In genomic region chr9:133458643-133459312, GRCh38 we compare ENCODE assay signal across 9 cellular contexts. TPM values are rescaled to one million over a fixed set of nuclear protein-coding genes. Genes with fewer than 3 reads are reported as not detected.
DNase-seq lines count a peak whose midpoint lies in the region; ATAC-seq, FAIRE-seq and TF ChIP-seq lines count a peak whose summit lies in the region.
"Had no signal": no experiment of that assay in that cellular context is flagged by ENCODE, and none has a peak within 500 bp of the region (broad histone marks: within the 10 kb centered on the region; RNA-seq: fewer than 3 reads in every experiment).

No MANE protein-coding gene starts in this region.

- H3K27ac ChIP-seq in thymus (ENCODE audit: low read depth), result no peak overlapping the region

- peaks cover 5% of the 10 kb centered on the region for H3K4me1 ChIP-seq in iPS-15b (ENCODE audit: control insufficient read depth, insufficient read depth, low read length)
- H3K4me1 ChIP-seq in thymus (ENCODE audit: control insufficient read depth, insufficient read depth, low read length), result peaks cover 6% of the 10 kb centered on the region

- H3K9ac ChIP-seq in iPS-15b (ENCODE audit: low read depth, low read length), result no peak overlapping the region

- H3K27ac Mint-ChIP-seq in activated T-cell treated with anti-CD3 and anti-CD28 coated beads, Interleukin-2, amount 50 U/mL, for 24 hours, result no peak overlapping the region
- peak overlapping the region; percentile 43 for H3K27ac Mint-ChIP-seq in T-helper 17 cell

- TF ChIP-seq CTCF in D721Med (IDR thresholded peaks at IDR 0.05; ENCODE audit: insufficient read depth, missing control alignments), result no peak

- H3K36me3 ChIP-seq in iPS-15b (ENCODE audit: control insufficient read depth, insufficient read depth, low read length), result no peaks in the 10 kb centered on the region
- no peaks in the 10 kb centered on the region for H3K36me3 ChIP-seq in thymus (ENCODE audit: control insufficient read depth, insufficient read depth)

- H3K4me1 Mint-ChIP-seq in activated T-cell treated with anti-CD3 and anti-CD28 coated beads, Interleukin-2, amount 50 U/mL, for 24 hours (ENCODE audit: low read depth), result peaks cover 10% of the 10 kb centered on the region
- peaks cover 10% of the 10 kb centered on the region for H3K4me1 Mint-ChIP-seq in T-helper 17 cell

- no peak for ATAC-seq in T-helper 17 cell
- ATAC-seq in GM21381 (IDR thresholded peaks at IDR 0.05; ENCODE audit: unreplicated experiment), result no peak
- ATAC-seq in GM21390 (IDR thresholded peaks at IDR 0.05; ENCODE audit: unreplicated experiment), result no peak

- no peaks in the 10 kb centered on the region for H3K36me3 Mint-ChIP-seq in activated T-cell treated with anti-CD3 and anti-CD28 coated beads, Interleukin-2, amount 50 U/mL, for 24 hours (ENCODE audit: low read depth)
- H3K36me3 Mint-ChIP-seq in T-helper 17 cell (ENCODE audit: low read depth), result no peaks in the 10 kb centered on the region

- no peaks in the 10 kb centered on the region for H3K9me3 ChIP-seq in T-helper 17 cell (ENCODE audit: control insufficient read depth, low read length, poor library complexity, severe bottlenecking)
- H3K9me3 ChIP-seq in iPS-15b (ENCODE audit: control insufficient read depth, insufficient read depth, low read length), result no peaks in the 10 kb centered on the region
- no peaks in the 10 kb centered on the region for H3K9me3 ChIP-seq in thymus (ENCODE audit: control insufficient read depth)

- no peak for FAIRE-seq in D721Med (lab: Jason Lieb, UNC)
- FAIRE-seq: endometrium had no signal

- H3K4me3 ChIP-seq in iPS-15b (ENCODE audit: low read depth, low read length), result peak overlapping the region; percentile 49
- H3K4me3 ChIP-seq in thymus (ENCODE audit: low read length), result peak overlapping the region; percentile 76

- no peaks in the 10 kb centered on the region for H3K27me3 Mint-ChIP-seq in activated T-cell treated with anti-CD3 and anti-CD28 coated beads, Interleukin-2, amount 50 U/mL, for 24 hours
- peaks cover 10% of the 10 kb centered on the region for H3K27me3 Mint-ChIP-seq in T-helper 17 cell

- WGBS in thymus, result 81% methylated on average over 16 of the region's 16 CpGs

- peak overlapping the region; percentile 82 for H3K4me3 Mint-ChIP-seq in activated T-cell treated with anti-CD3 and anti-CD28 coated beads, Interleukin-2, amount 50 U/mL, for 24 hours
- peak overlapping the region; percentile 95 for H3K4me3 Mint-ChIP-seq in T-helper 17 cell

- H3K27me3 ChIP-seq in iPS-15b (ENCODE audit: control insufficient read depth, insufficient read depth, low read length) (no peaks in the 10 kb centered on the region), thymus (ENCODE audit: control insufficient read depth, insufficient read depth) (no peaks in the 10 kb centered on the region)

- DNase-seq in activated T-cell treated with anti-CD3 and anti-CD28 coated beads, Interleukin-2, amount 50 U/mL, for 24 hours, result no peak
- DNase-seq in activated T-cell treated with anti-CD3 and anti-CD28 coated beads for 4 hours, result no peak
- DNase-seq in T-helper 17 cell, result no peak
- DNase-seq in D721Med (ENCODE audit: insufficient read length, low spot score), result no peak

- no peaks in the 10 kb centered on the region for H3K9me3 Mint-ChIP-seq in activated T-cell treated with anti-CD3 and anti-CD28 coated beads, Interleukin-2, amount 50 U/mL, for 24 hours

RNA-seq across cellular contexts. Expression of gene CACFD1, which starts 1.0 kb away (rescaled TPM):
- total RNA-seq in T-helper 17 cell, result 1 to 10 TPM; 1.4 to 3.8 TPM
- polyA plus RNA-seq in thymus, result 9.1 TPM

RNA-seq across cellular contexts. Expression of gene SLC2A6, which starts 20.1 kb away (rescaled TPM):
- total RNA-seq in T-helper 17 cell, result 1 to 10 TPM; 1.5 to 3.4 TPM
- polyA plus RNA-seq in thymus, result 5.5 TPM

RNA-seq across cellular contexts. Expression of gene ADAMTS13, which starts 36.6 kb away (rescaled TPM):
- 1 to 10 TPM; 1.1 to 1.9 TPM for total RNA-seq in T-helper 17 cell
- polyA plus RNA-seq in thymus, result 11.8 TPM

RNA-seq across cellular contexts. Expression of gene REXO4, which starts 41.0 kb away (rescaled TPM):
- total RNA-seq in T-helper 17 cell, result 10 to 100 TPM; 17.0 to 23.4 TPM
- polyA plus RNA-seq in thymus, result 17.5 TPM
